In the genomic region with DNA sequence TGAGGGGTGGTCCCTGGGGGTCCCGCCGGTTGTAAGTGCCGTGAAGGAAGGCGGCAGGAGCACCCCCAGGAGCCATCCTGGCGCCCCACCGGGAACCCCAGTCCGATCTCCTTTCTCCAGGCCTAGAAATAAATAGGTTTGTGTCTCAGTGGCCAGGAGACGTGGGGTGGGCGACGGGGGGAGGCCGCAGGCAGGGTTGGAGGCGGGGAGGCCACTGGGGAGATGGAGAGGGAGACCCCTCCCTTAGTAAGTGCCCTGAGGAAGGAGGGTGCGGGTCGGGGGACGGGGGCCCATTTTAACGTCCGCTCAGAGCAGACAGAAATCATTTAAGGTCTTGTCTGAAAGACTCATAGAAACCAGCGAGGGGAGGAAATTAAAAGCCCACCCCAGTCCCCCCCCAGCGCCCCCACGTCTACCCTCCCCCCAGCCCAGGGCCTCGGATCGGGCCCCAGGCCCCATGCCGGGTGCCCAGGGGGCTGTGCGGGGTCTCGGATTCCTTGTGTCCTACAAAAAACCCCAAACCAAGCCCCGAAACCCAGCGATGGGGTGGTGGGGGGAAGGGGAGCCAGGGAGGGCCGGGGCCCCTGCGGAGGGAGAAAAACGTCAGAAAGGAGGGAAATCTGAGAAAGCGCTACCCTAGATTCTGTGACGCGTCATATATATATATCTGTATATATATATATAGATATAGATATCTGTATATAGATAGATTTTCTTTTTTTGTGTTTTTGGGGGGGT, we compare ENCODE assay signal across 20 cellular contexts. TPM values are rescaled to one million over a fixed set of nuclear protein-coding genes. Genes with fewer than 3 reads are reported as not detected.
DNase-seq lines count a peak whose midpoint lies in the region; ATAC-seq and TF ChIP-seq lines count a peak whose summit lies in the region.
"Had no signal": no experiment of that assay in that cellular context is flagged by ENCODE, and none has a peak within 500 bp of the region (broad histone marks: within the 10 kb centered on the region; RNA-seq: fewer than 3 reads in every experiment).

No MANE protein-coding gene starts in this region.

- no peak for ATAC-seq in central memory CD8-positive, alpha-beta T cell (replicated peaks; ENCODE audit: extremely low read depth, poor library complexity, severe bottlenecking)
- ATAC-seq in left lobe of liver (no peak), SK-N-SH treated with all-trans-retinoic acid at 6 μM for 48 hours (no peak)
- no peak for ATAC-seq in activated T-cell treated with anti-CD3 and anti-CD28 coated beads, Interleukin-2, amount 50 U/mL, for 72 hours (replicated peaks in 1 of 2)
- ATAC-seq: GM12878, HCT116 had no signal

- H3K4me1 ChIP-seq in Caco-2, result no peaks in the 10 kb centered on the region
- H3K4me1 ChIP-seq in tibial nerve, result peaks cover 0 to 78% (median 30%) of the 10 kb centered on the region in 4 donors
- H3K4me1 ChIP-seq: BLaER1 had no signal

- no peak for DNase-seq in Caco-2
- no peak for DNase-seq in central memory CD8-positive, alpha-beta T cell (ENCODE audit: low spot score in 2 of 2)
- DNase-seq in left lobe of liver (ENCODE audit: low spot score), result peak; percentile 44
- DNase-seq in tibial nerve (ENCODE audit: low spot score in 2 of 2), result no peak
- DNase-seq in activated CD8-positive, alpha-beta memory T cell treated with anti-CD3 and anti-CD28 coated beads, Interleukin-2, amount 50 U/mL, for 48 hours, result no peak
- DNase-seq in activated T-cell treated with anti-CD3 and anti-CD28 coated beads, Interleukin-2, amount 50 U/mL, for 72 hours, result no peak
- DNase-seq in GM19240 (ENCODE audit: insufficient read length, low spot score), result no peak
- DNase-seq: DMS 273 treated with DMSO at 0.1 percent for 48 hours, DMS53, DND-41, EL, GM23248, HFFc6 had no signal

- no peaks in the 10 kb centered on the region for H3K9me3 ChIP-seq in Caco-2
- H3K9me3 ChIP-seq in tibial nerve, result no peaks in the 10 kb centered on the region
- H3K9me3 ChIP-seq: BLaER1 had no signal

- H3K27ac Mint-ChIP-seq in Caco-2 (ENCODE audit: unreplicated experiment), result peak overlapping the region; percentile 50
- H3K27ac Mint-ChIP-seq in central memory CD8-positive, alpha-beta T cell (ENCODE audit: low read depth), result peak overlapping the region; percentile 95
- H3K27ac Mint-ChIP-seq in activated T-cell treated with anti-CD3 and anti-CD28 coated beads, Interleukin-2, amount 50 U/mL, for 72 hours, result no peak overlapping the region

- peaks cover 89% of the 10 kb centered on the region for H3K36me3 Mint-ChIP-seq in Caco-2 (ENCODE audit: insufficient read depth, unreplicated experiment)
- H3K36me3 Mint-ChIP-seq in central memory CD8-positive, alpha-beta T cell (ENCODE audit: insufficient read depth), result peaks cover 67% of the 10 kb centered on the region
- peaks cover 0 to 18% of the 10 kb centered on the region in 2 donors for H3K36me3 Mint-ChIP-seq in activated T-cell treated with anti-CD3 and anti-CD28 coated beads, Interleukin-2, amount 50 U/mL, for 72 hours (ENCODE audit: insufficient read depth in 2 of 2)

- no TSS peak for BruUV-seq in Caco-2 (replicated peaks; lab: Mats Ljungman, UMichigan)

- POLR2A ChIA-PET in Caco-2 (lab: Charles Lee), result no interaction called here

- 76 to 82% methylated on average over 33 of the region's 33 CpGs for WGBS in tibial nerve, 2 donors

- H3K27me3 ChIP-seq in Caco-2 (replicated peaks; ENCODE audit: control insufficient read depth, insufficient read depth, low read length) (no peaks in the 10 kb centered on the region), tibial nerve (no peaks in the 10 kb centered on the region)
- H3K27me3 ChIP-seq: BLaER1 had no signal

- H3K36me3 ChIP-seq in Caco-2 (ENCODE audit: control insufficient read depth, insufficient read depth, low read length) (peaks cover 2% of the 10 kb centered on the region; the same call in 1 of the 2 replicates), tibial nerve (peaks cover 0 to 64% (median 6%) of the 10 kb centered on the region in 3 donors)

- TF ChIP-seq CTCF in Caco-2 (IDR thresholded peaks at IDR 0.05; ENCODE audit: insufficient read depth in 1 of 2, low read depth in 1 of 2, low read length in 1 of 2, severe bottlenecking in 1 of 2, unreplicated experiment in 1 of 2), result no peak
- no peak for TF ChIP-seq CTCF in tibial nerve (IDR thresholded peaks at IDR 0.05)

- CTCF ChIA-PET in Caco-2 (lab: Charles Lee), result no interaction called here

- no peaks in the 10 kb centered on the region for H3K27me3 Mint-ChIP-seq in Caco-2 (ENCODE audit: insufficient read depth, unreplicated experiment)
- H3K27me3 Mint-ChIP-seq in central memory CD8-positive, alpha-beta T cell, result no peaks in the 10 kb centered on the region
- no peaks in the 10 kb centered on the region for H3K27me3 Mint-ChIP-seq in activated T-cell treated with anti-CD3 and anti-CD28 coated beads, Interleukin-2, amount 50 U/mL, for 72 hours (ENCODE audit: low read depth)
- H3K27me3 Mint-ChIP-seq: CD4-positive, alpha-beta memory T cell had no signal

- no peak for TF ChIP-seq EP300 in tibial nerve (IDR thresholded peaks at IDR 0.05)

- intact Hi-C loops in Caco-2 (cut with micrococcal nuclease; ENCODE audit: unreplicated experiment), result no loop called here

- H3K4me3 Mint-ChIP-seq in Caco-2 (ENCODE audit: unreplicated experiment), result no peak overlapping the region
- H3K4me3 Mint-ChIP-seq in central memory CD8-positive, alpha-beta T cell, result no peak overlapping the region
- no peak overlapping the region for H3K4me3 Mint-ChIP-seq in activated T-cell treated with anti-CD3 and anti-CD28 coated beads, Interleukin-2, amount 50 U/mL, for 72 hours
- H3K4me3 Mint-ChIP-seq: CD14-positive monocyte, HFFc6 had no signal

- TF ChIP-seq POLR2A in tibial nerve (IDR thresholded peaks at IDR 0.05), result no peak

- no peak overlapping the region for H3K4me3 ChIP-seq in Caco-2 (ENCODE audit: low read depth, low read length)
- no peak overlapping the region for H3K4me3 ChIP-seq in tibial nerve
- H3K4me3 ChIP-seq: BLaER1, GM12878, GM23248 had no signal

- H3K27ac ChIP-seq in tibial nerve, result peak overlapping the region in 3 of 4 donors; percentile 8 to 90 (median 83)
- H3K27ac ChIP-seq: BLaER1, GM23248, KMS-11 had no signal

- no peaks in the 10 kb centered on the region for H3K9me3 Mint-ChIP-seq in Caco-2 (ENCODE audit: unreplicated experiment)
- no peaks in the 10 kb centered on the region for H3K9me3 Mint-ChIP-seq in central memory CD8-positive, alpha-beta T cell
- H3K9me3 Mint-ChIP-seq in activated T-cell treated with anti-CD3 and anti-CD28 coated beads, Interleukin-2, amount 50 U/mL, for 72 hours, result no peaks in the 10 kb centered on the region
- H3K9me3 Mint-ChIP-seq: CD4-positive, alpha-beta memory T cell; HFFc6 had no signal

- H3K4me1 Mint-ChIP-seq in Caco-2 (ENCODE audit: low read depth, unreplicated experiment), result no peaks in the 10 kb centered on the region
- peaks cover 38% of the 10 kb centered on the region for H3K4me1 Mint-ChIP-seq in central memory CD8-positive, alpha-beta T cell
- peaks cover 12% of the 10 kb centered on the region for H3K4me1 Mint-ChIP-seq in activated T-cell treated with anti-CD3 and anti-CD28 coated beads, Interleukin-2, amount 50 U/mL, for 72 hours (ENCODE audit: low read depth)

TF ChIP-seq in SK-N-SH treated with all-trans-retinoic acid at 6 μM for 48 hours, 23 proteins besides CTCF, POLR2A, EP300 and RAD21:
- TF ChIP-seq ZNF8 (CRISPR knock-in tag; IDR thresholded peaks at IDR 0.05) (no peak), CSRNP3 (CRISPR knock-in tag; IDR thresholded peaks at IDR 0.05) (no peak)
TF ChIP-seq in SK-N-SH treated with all-trans-retinoic acid at 6 μM for 48 hours: peak in this region for 0.

RNA-seq across cellular contexts. Expression of gene ZBTB7A, which starts 19.6 kb away (rescaled TPM):
- total RNA-seq in Caco-2 (2022) (11.9 and 14.7 TPM in 2 replicates), left lobe of liver (33.3 TPM), tibial nerve (10 to 100 TPM; 64.9 to 97.7 (median 86.7) TPM)
- 10 to 100 TPM; 29.9 to 39.6 TPM for total RNA-seq in activated T-cell treated with anti-CD3 and anti-CD28 coated beads, Interleukin-2, amount 50 U/mL, for 72 hours

RNA-seq across cellular contexts. Expression of gene PIAS4, which starts 39.6 kb away (rescaled TPM):
- 43.3 and 45.7 TPM in 2 replicates for total RNA-seq in Caco-2 (2022)
- total RNA-seq in left lobe of liver, result 13.6 TPM
- 10 to 100 TPM; 23.0 to 32.4 (median 26.3) TPM for total RNA-seq in tibial nerve
- total RNA-seq in activated T-cell treated with anti-CD3 and anti-CD28 coated beads, Interleukin-2, amount 50 U/mL, for 72 hours, result 10 to 100 TPM; 33.4 TPM
